8 cellular contexts compared by ENCODE assay signal in genomic region chr17:28949185-28950016, GRCh38. TPM values are rescaled to one million over a fixed set of nuclear protein-coding genes. Genes with fewer than 3 reads are reported as not detected.
DNase-seq lines count a peak whose midpoint lies in the region; ATAC-seq and TF ChIP-seq lines count a peak whose summit lies in the region.

No MANE protein-coding gene starts in this region.

- H3K36me3 ChIP-seq in BE2C (no peaks in the 10 kb centered on the region), trophoblast cell (ENCODE audit: control insufficient read depth in 1 of 2, insufficient read depth in 2 of 2, low read length in 2 of 2) (peaks cover 0 to 5% of the 10 kb centered on the region in 2 experiments), upper lobe of left lung (no peaks in the 10 kb centered on the region)

- H3K9me3 ChIP-seq in BE2C (no peaks in the 10 kb centered on the region), trophoblast cell (ENCODE audit: insufficient read depth, low read depth, low read length) (no peaks in the 10 kb centered on the region), upper lobe of left lung (no peaks in the 10 kb centered on the region)

- H2BK12ac ChIP-seq in trophoblast cell (ENCODE audit: low read length): no peak overlapping the region

- peak overlapping the region; percentile 68 for H2BK5ac ChIP-seq in trophoblast cell (ENCODE audit: low read depth, low read length, poor library complexity)

- H3K14ac ChIP-seq in trophoblast cell (ENCODE audit: low read length): peak overlapping the region; percentile 19

- peak overlapping the region; percentile 82 for H3K4ac ChIP-seq in trophoblast cell (ENCODE audit: low read depth, low read length)

- peak in 1 of 2 donors; percentile 6 for ATAC-seq in activated naive CD4-positive, alpha-beta T cell treated with anti-CD3 and anti-CD28 coated beads, Interleukin-2, amount 50 U/mL, for 72 hours
- no peak for ATAC-seq in upper lobe of left lung (ENCODE audit: low FRiP score in 2 of 2)

- TF ChIP-seq CTCF in BE2C (IDR thresholded peaks at IDR 0.05; ENCODE audit: low read depth, low read length) (no peak), upper lobe of left lung (IDR thresholded peaks at IDR 0.05) (no peak)

- no peak overlapping the region for H3K23ac ChIP-seq in trophoblast cell (ENCODE audit: low read length)

- H3K27me3 ChIP-seq in BE2C (no peaks in the 10 kb centered on the region), trophoblast cell (ENCODE audit: insufficient read depth, low read length) (no peaks in the 10 kb centered on the region), upper lobe of left lung (no peaks in the 10 kb centered on the region)

- peak overlapping the region; percentile 88 for H3K9ac ChIP-seq in trophoblast cell (ENCODE audit: low read length)

- H3K9me3 Mint-ChIP-seq in activated naive CD4-positive, alpha-beta T cell treated with anti-CD3 and anti-CD28 coated beads, Interleukin-2, amount 50 U/mL, for 72 hours: no peaks in the 10 kb centered on the region

- no peak for TF ChIP-seq EP300 in upper lobe of left lung (IDR thresholded peaks at IDR 0.05)

- H3K4me3 ChIP-seq in BE2C (ENCODE audit: low read depth, low read length) (peak overlapping the region; percentile 81), trophoblast cell (ENCODE audit: low read depth, low read length) (peak overlapping the region; percentile 93), upper lobe of left lung (peak overlapping the region; percentile 73 to 98 (median 88))

- WGBS in trophoblast cell (ENCODE audit: extremely low coverage, insufficient coverage, insufficient read length): no CpG with 5 or more reads among the region's 61 CpGs
- 0 to 2% methylated on average over 27 to 43 of the region's 61 CpGs for WGBS in upper lobe of left lung, 2 donors

- intact Hi-C loops in cardiac septum (cut with DNase I): loop anchor here (2.0 to 5.0 kb wide), 3 partner anchors 53 to 612 kb away; partner anchors contain the start of genes FLOT2, IFT20, NUFIP2 and TNFAIP1

- peak overlapping the region; percentile 74 for H3K27ac ChIP-seq in trophoblast cell (ENCODE audit: low read depth, low read length)
- peak overlapping the region; percentile 91 to 99 (median 98) for H3K27ac ChIP-seq in upper lobe of left lung

- H4K12ac ChIP-seq in trophoblast cell (ENCODE audit: low read depth, low read length): peak overlapping the region; percentile 59

- peak overlapping the region; percentile 82 for H3K18ac ChIP-seq in trophoblast cell (ENCODE audit: low read length)

- H3K27ac Mint-ChIP-seq in activated naive CD4-positive, alpha-beta T cell treated with anti-CD3 and anti-CD28 coated beads, Interleukin-2, amount 50 U/mL, for 72 hours: peak overlapping the region; percentile 83 to 87

- peak overlapping the region; percentile 98 for H3K4me2 ChIP-seq in trophoblast cell (ENCODE audit: low read length)

- H4K91ac ChIP-seq in trophoblast cell (ENCODE audit: low read depth, low read length): peak overlapping the region; percentile 56

- peaks cover 21% of the 10 kb centered on the region for H3K79me1 ChIP-seq in trophoblast cell (ENCODE audit: low read length)

- peak in 2 of 4 donors; percentile 29 to 52 for TF ChIP-seq POLR2A in upper lobe of left lung (IDR thresholded peaks at IDR 0.05)

- peak overlapping the region; percentile 68 for H2BK120ac ChIP-seq in trophoblast cell (ENCODE audit: insufficient read depth, low read length, poor library complexity)

- H3K36me3 Mint-ChIP-seq in activated naive CD4-positive, alpha-beta T cell treated with anti-CD3 and anti-CD28 coated beads, Interleukin-2, amount 50 U/mL, for 72 hours: peaks cover 24 to 44% of the 10 kb centered on the region in 2 donors

- DNase-seq in BE2C: peak; percentile 49
- peak; percentile 12 for DNase-seq in HS-27A (ENCODE audit: low read depth)
- peak; percentile 54 for DNase-seq in SK-N-DZ (ENCODE audit: low spot score)
- peak; percentile 62 to 76 for DNase-seq in activated naive CD4-positive, alpha-beta T cell treated with anti-CD3 and anti-CD28 coated beads, Interleukin-2, amount 50 U/mL, for 72 hours (ENCODE audit: low spot score in 2 of 2)
- DNase-seq in cardiac septum (ENCODE audit: low spot score): peak; percentile 91
- peak; percentile 69 to 88 for DNase-seq in trophoblast cell
- DNase-seq in upper lobe of left lung: peak; percentile 64 to 92
- no peak for DNase-seq in amniotic stem cell (lab: John Stamatoyannopoulos, UW)

- H4K8ac ChIP-seq in trophoblast cell (ENCODE audit: low read depth, low read length): peak overlapping the region; percentile 83

- H3K4me1 ChIP-seq in BE2C (peaks cover 5% of the 10 kb centered on the region), trophoblast cell (ENCODE audit: control insufficient read depth in 1 of 2, insufficient read depth in 2 of 2, low read length in 2 of 2) (peaks cover 3 to 6% of the 10 kb centered on the region in 2 experiments), upper lobe of left lung (peaks cover 39 to 55% (median 47%) of the 10 kb centered on the region in 4 donors)

- peaks cover 26% of the 10 kb centered on the region for H3K79me2 ChIP-seq in trophoblast cell (ENCODE audit: control insufficient read depth, insufficient read depth, low read length, poor library complexity)

- peak overlapping the region; percentile 9 for H2AK5ac ChIP-seq in trophoblast cell (ENCODE audit: low read length)

- peak overlapping the region; percentile 62 for H2AFZ ChIP-seq in trophoblast cell (ENCODE audit: insufficient read depth, low read length, poor library complexity)

RNA-seq across cellular contexts. Expression of gene PHF12, which starts 1.9 kb away (rescaled TPM):
- polyA plus RNA-seq in BE2C (2012; ENCODE audit: insufficient read depth, insufficient read length, low read depth): 43.0 TPM
- polyA plus RNA-seq in SK-N-DZ (2014; cell fraction: cytosol; rRNA removed): 21.4 and 23.6 TPM in 2 replicates
- polyA plus RNA-seq in SK-N-DZ (2014; cell fraction: nucleus; rRNA removed): 42.2 and 65.7 TPM in 2 replicates
- 10 to 100 TPM; 46.2 to 71.7 TPM for total RNA-seq in activated naive CD4-positive, alpha-beta T cell treated with anti-CD3 and anti-CD28 coated beads, Interleukin-2, amount 50 U/mL, for 72 hours
- total RNA-seq in cardiac septum (20.4 TPM), upper lobe of left lung (100 to 1,000 TPM in 1 of 6 donors, 10 to 100 TPM in 5; 38.8 to 103 (median 62.7) TPM)
- polyA plus RNA-seq in trophoblast cell (2013): 18.5 and 19.8 TPM in 2 replicates

RNA-seq across cellular contexts. Expression of gene DHRS13, which starts 46.5 kb away (rescaled TPM):
- 14.8 TPM for polyA plus RNA-seq in BE2C (2012; ENCODE audit: insufficient read depth, insufficient read length, low read depth)
- polyA plus RNA-seq in SK-N-DZ (2014; cell fraction: cytosol; rRNA removed): 81.8 and 86.0 TPM in 2 replicates
- polyA plus RNA-seq in SK-N-DZ (2014; cell fraction: nucleus; rRNA removed): 57.3 and 58.1 TPM in 2 replicates
- 10 to 100 TPM; 33.8 to 36.5 TPM for total RNA-seq in activated naive CD4-positive, alpha-beta T cell treated with anti-CD3 and anti-CD28 coated beads, Interleukin-2, amount 50 U/mL, for 72 hours
- 3.0 TPM for total RNA-seq in cardiac septum
- 11.2 and 11.4 TPM in 2 replicates for polyA plus RNA-seq in trophoblast cell (2013)
- total RNA-seq in upper lobe of left lung: 10 to 100 TPM in 5 of 6 donors, 1 to 10 TPM in 1; 2.1 to 21.8 (median 15.0) TPM

RNA-seq across cellular contexts. Expression of gene FLOT2, which starts 51.9 kb away (rescaled TPM):
- 53.5 TPM for polyA plus RNA-seq in BE2C (2012; ENCODE audit: insufficient read depth, insufficient read length, low read depth)
- 67.0 and 68.9 TPM in 2 replicates for polyA plus RNA-seq in SK-N-DZ (2014; cell fraction: cytosol; rRNA removed)
- polyA plus RNA-seq in SK-N-DZ (2014; cell fraction: nucleus; rRNA removed): 61.8 and 62.1 TPM in 2 replicates
- total RNA-seq in activated naive CD4-positive, alpha-beta T cell treated with anti-CD3 and anti-CD28 coated beads, Interleukin-2, amount 50 U/mL, for 72 hours: 100 to 1,000 TPM in 1 of 2 donors, 10 to 100 TPM in 1; 44.9 to 102 TPM
- total RNA-seq in cardiac septum (80.4 TPM), upper lobe of left lung (100 to 1,000 TPM in 2 of 6 donors, 10 to 100 TPM in 4; 75.4 to 211 (median 85.8) TPM)
- 54.6 and 58.2 TPM in 2 replicates for polyA plus RNA-seq in trophoblast cell (2013)

RNA-seq across cellular contexts. Expression of gene SEZ6, which starts 56.4 kb away (rescaled TPM):
- polyA plus RNA-seq in BE2C (2012; ENCODE audit: insufficient read depth, insufficient read length, low read depth): 74.4 TPM
- polyA plus RNA-seq in SK-N-DZ (2014; cell fraction: cytosol; rRNA removed): 44.5 and 49.2 TPM in 2 replicates
- 68.2 and 82.4 TPM in 2 replicates for polyA plus RNA-seq in SK-N-DZ (2014; cell fraction: nucleus; rRNA removed)
- total RNA-seq in activated naive CD4-positive, alpha-beta T cell treated with anti-CD3 and anti-CD28 coated beads, Interleukin-2, amount 50 U/mL, for 72 hours: under 1 TPM in 1 of 2 donors, not detected in 1; 0.43 TPM
- not detected for total RNA-seq in cardiac septum
- 0.11 and 0.18 TPM in 2 replicates for polyA plus RNA-seq in trophoblast cell (2013)
- under 1 TPM in 3 of 6 donors, not detected in 3; 0.20 to 0.47 (median 0.30) TPM for total RNA-seq in upper lobe of left lung
